9 cellular contexts compared by ENCODE assay signal in the genomic region with DNA sequence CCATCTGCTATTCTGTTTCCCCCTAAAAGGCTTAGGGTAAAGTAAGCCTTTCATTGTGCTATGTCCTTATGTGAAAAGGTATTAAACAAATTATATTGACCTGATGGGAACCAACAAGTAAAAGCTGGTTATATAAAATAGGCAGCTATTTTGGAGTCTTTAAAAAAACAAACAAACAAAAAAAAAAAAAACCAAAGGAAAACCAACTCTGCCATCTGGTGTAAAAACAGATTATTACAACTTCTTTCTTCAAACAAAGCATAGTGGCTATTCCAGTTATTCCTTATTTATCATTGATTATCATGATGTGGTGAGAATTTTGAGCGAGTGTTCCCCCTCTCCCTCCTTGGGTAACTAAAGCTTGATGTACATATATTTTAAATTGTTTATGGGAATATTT.
DNase-seq lines count a peak whose midpoint lies in the region; ATAC-seq, FAIRE-seq and TF ChIP-seq lines count a peak whose summit lies in the region.
"Had no signal": no experiment of that assay in that cellular context is flagged by ENCODE, and none has a peak within 500 bp of the region (broad histone marks: within the 10 kb centered on the region; RNA-seq: fewer than 3 reads in every experiment).

No MANE protein-coding gene starts in this region.

- no peaks in the 10 kb centered on the region for H3K36me3 ChIP-seq in HEK293 (ENCODE audit: control insufficient read depth in 2 of 2, insufficient read depth in 1 of 2, low read length in 2 of 2)
- H3K36me3 ChIP-seq in GM12878 (ENCODE audit: control insufficient read depth in 2 of 2, insufficient read depth in 2 of 2, low read length in 1 of 2): no peaks in the 10 kb centered on the region

- WGBS in GM12878 (ENCODE audit: insufficient coverage, insufficient replicate concordance, low lambda C conversion rate, missing lambda C conversion rate): 0% methylated on average over 1 of the region's 1 CpG

- no peaks in the 10 kb centered on the region for H3K4me1 ChIP-seq in HEK293 (ENCODE audit: control insufficient read depth, insufficient read depth, low read length)
- H3K4me1 ChIP-seq in GM12878 (ENCODE audit: control insufficient read depth, insufficient read depth, low read length): no peaks in the 10 kb centered on the region

- SMC1A ChIA-PET in GM12878 (lab: Charles Lee; ENCODE audit: uncharacterized antibody, unreplicated experiment): interaction anchor here (1.0 to 2.5 kb wide), 4 partner anchors 146 to 176 kb away, joined by 3 to 27 read pairs (median 4); no protein-coding TSS in a partner anchor

- CTCF ChIA-PET in HEK293 (lab: Yijun Ruan, JAX): interaction anchor here (0.7 to 6.3 kb wide), 31 partner anchors 8 to 1060 kb away, joined by 3 to 83 read pairs (median 5); a partner anchor contains a TSS
- CTCF ChIA-PET in GM12878 (lab: Yijun Ruan, JAX): interaction anchor here (0.7 to 7.0 kb wide), 10 partner anchors 16 to 234 kb away, joined by 3 to 95 read pairs (median 4); no protein-coding TSS in a partner anchor

- no peak for TF ChIP-seq EP300 in GM12878 (IDR thresholded peaks at IDR 0.05; ENCODE audit: borderline replicate concordance in 1 of 2, control insufficient read depth in 1 of 2, low read depth in 2 of 2, low read length in 2 of 2)

- FAIRE-seq in GM12878 (lab: Jason Lieb, UNC) (peak; percentile 18), urothelium cell line (lab: Jason Lieb, UNC) (no peak)

- DNase-seq in CD14-positive monocyte (ENCODE audit: low spot score): no peak
- no peak for DNase-seq in GM12878 (ENCODE audit: low read depth, low spot score)
- DNase-seq in medulla oblongata (ENCODE audit: extremely low spot score): peak; percentile 18
- DNase-seq in urothelium cell line (ENCODE audit: low spot score): no peak
- DNase-seq in OCI-M2 (lab: John Stamatoyannopoulos, UW; ENCODE audit: unreplicated experiment): no peak
- no peak for DNase-seq in central memory CD4-positive, alpha-beta T cell

- no peaks in the 10 kb centered on the region for H3K79me2 ChIP-seq in GM12878 (ENCODE audit: control insufficient read depth, insufficient read depth, low read length)

- H3K27ac ChIP-seq in HEK293 (ENCODE audit: extremely low read depth, low read depth, low read length) (no peak overlapping the region), GM12878 (ENCODE audit: control insufficient read depth, insufficient read depth) (no peak overlapping the region)

- H3K4me3 Mint-ChIP-seq in CD14-positive monocyte: no peak overlapping the region
- no peak overlapping the region for H3K4me3 Mint-ChIP-seq in activated T-helper 17 cell treated with anti-CD3 and anti-CD28 coated beads, Interleukin-2, amount 50 U/mL, for 72 hours
- H3K4me3 Mint-ChIP-seq: activated naive CD4-positive, alpha-beta T cell treated with anti-CD3 and anti-CD28 coated beads, Interleukin-2, amount 50 U/mL, for 24 hours had no signal

- H4K20me1 ChIP-seq in GM12878 (ENCODE audit: control insufficient read depth, insufficient read depth): no peaks in the 10 kb centered on the region

- H3K4me3 ChIP-seq in HEK293 (ENCODE audit: low read depth, low read length): no peak overlapping the region
- H3K4me3 ChIP-seq in GM12878: no peak overlapping the region

- BruUV-seq in GM12878 (replicated peaks; lab: Mats Ljungman, UMichigan): no TSS peak

- H2AFZ ChIP-seq in GM12878 (ENCODE audit: control insufficient read depth, low read depth, low read length): no peak overlapping the region

- intact Hi-C loops in CD14-positive monocyte (cut with micrococcal nuclease) (loop anchor here in 1 of 2 donors (2.0 kb wide), 1 partner anchor 150 kb away; no protein-coding TSS in a partner anchor), GM12878 (cut with micrococcal nuclease; ENCODE audit: unreplicated experiment) (loop anchor here (1.0 kb wide), 1 partner anchor 152 kb away; no protein-coding TSS in a partner anchor)

- peaks cover 0 to 10% (median 0%) of the 10 kb centered on the region in 7 donors for H3K9me3 Mint-ChIP-seq in CD14-positive monocyte
- no peaks in the 10 kb centered on the region for H3K9me3 Mint-ChIP-seq in activated T-helper 17 cell treated with anti-CD3 and anti-CD28 coated beads, Interleukin-2, amount 50 U/mL, for 72 hours
- H3K9me3 Mint-ChIP-seq: activated naive CD4-positive, alpha-beta T cell treated with anti-CD3 and anti-CD28 coated beads, Interleukin-2, amount 50 U/mL, for 24 hours had no signal

- no peak for ATAC-seq in GM12878
- ATAC-seq in activated T-helper 17 cell treated with anti-CD3 and anti-CD28 coated beads, Interleukin-2, amount 50 U/mL, for 72 hours (replicated peaks): no peak

- TF ChIP-seq POLR2A in GM12878 (IDR thresholded peaks at IDR 0.05; ENCODE audit: low read depth, low read length): no peak

- no peaks in the 10 kb centered on the region for H3K36me3 Mint-ChIP-seq in CD14-positive monocyte
- no peaks in the 10 kb centered on the region for H3K36me3 Mint-ChIP-seq in activated T-helper 17 cell treated with anti-CD3 and anti-CD28 coated beads, Interleukin-2, amount 50 U/mL, for 72 hours (ENCODE audit: low read depth)
- H3K36me3 Mint-ChIP-seq: activated naive CD4-positive, alpha-beta T cell treated with anti-CD3 and anti-CD28 coated beads, Interleukin-2, amount 50 U/mL, for 24 hours had no signal

- TF ChIP-seq RAD21 in GM12878 (IDR thresholded peaks at IDR 0.05; ENCODE audit: insufficient read depth, low read depth, low read length): peak; percentile 45; the same call in 1 of the 2 replicates

- no peaks in the 10 kb centered on the region for H3K27me3 ChIP-seq in GM12878 (replicated peaks in 1 of 2; ENCODE audit: control insufficient read depth in 2 of 2, insufficient read depth in 2 of 2, low read length in 1 of 2)

- RAD21 ChIA-PET in GM12878 (lab: Charles Lee; ENCODE audit: unreplicated experiment): interaction anchor here (1.0 to 2.2 kb wide), 3 partner anchors 108 to 155 kb away, joined by 3 to 9 read pairs (median 4); no protein-coding TSS in a partner anchor

- in situ Hi-C loops in GM12878 (cut with MboI): loop anchor here (5.0 kb wide), 1 partner anchor 149 kb away; no protein-coding TSS in a partner anchor

- H3K4me2 ChIP-seq in GM12878 (ENCODE audit: control insufficient read depth, insufficient read depth): no peak overlapping the region

- H3K9ac ChIP-seq in GM12878 (ENCODE audit: control insufficient read depth, insufficient read depth, low read length): no peak overlapping the region

- no peaks in the 10 kb centered on the region for H3K9me3 ChIP-seq in HEK293 (ENCODE audit: control insufficient read depth, insufficient read depth, low read depth, low read length)
- no peaks in the 10 kb centered on the region for H3K9me3 ChIP-seq in GM12878 (replicated peaks; ENCODE audit: control insufficient read depth, insufficient read depth, low read length)

- no peak overlapping the region for H3K27ac Mint-ChIP-seq in CD14-positive monocyte
- H3K27ac Mint-ChIP-seq in activated T-helper 17 cell treated with anti-CD3 and anti-CD28 coated beads, Interleukin-2, amount 50 U/mL, for 72 hours: no peak overlapping the region
- H3K27ac Mint-ChIP-seq: activated naive CD4-positive, alpha-beta T cell treated with anti-CD3 and anti-CD28 coated beads, Interleukin-2, amount 50 U/mL, for 24 hours had no signal

- TF ChIP-seq CTCF in CD14-positive monocyte (IDR thresholded peaks at IDR 0.05) (peak; percentile 63), HEK293 (tag by site-specific recombination; IDR thresholded peaks at IDR 0.05) (peak; percentile 56; the same call in 1 of the 2 replicates), GM12878 (IDR thresholded peaks at IDR 0.05 in 2 of 3, conservative IDR thresholded peaks at IDR 0.05 in 1 of 3; ENCODE audit: control insufficient read depth in 2 of 3, extremely low read depth in 1 of 3, insufficient read depth in 1 of 3, low read depth in 3 of 3, low read length in 3 of 3) (peak in 2 of 3 experiments; percentile 31 to 39; a peak in 3 of 6 replicates)

- POLR2A ChIA-PET in HEK293 (lab: Yijun Ruan, JAX) (interaction anchor here (0.6 kb wide), 1 partner anchor 184 kb away, joined by 4 read pairs; a partner anchor contains a TSS), GM12878 (lab: Charles Lee) (interaction anchor here (0.6 kb wide), 2 partner anchors 66 to 156 kb away, joined by 3 read pairs; no protein-coding TSS in a partner anchor)

- peaks cover 7% of the 10 kb centered on the region for H3K4me1 Mint-ChIP-seq in CD14-positive monocyte
- no peaks in the 10 kb centered on the region for H3K4me1 Mint-ChIP-seq in activated T-helper 17 cell treated with anti-CD3 and anti-CD28 coated beads, Interleukin-2, amount 50 U/mL, for 72 hours
- H3K4me1 Mint-ChIP-seq: activated naive CD4-positive, alpha-beta T cell treated with anti-CD3 and anti-CD28 coated beads, Interleukin-2, amount 50 U/mL, for 24 hours had no signal

- H3K27me3 Mint-ChIP-seq in CD14-positive monocyte (ENCODE audit: low read depth in 3 of 3): peaks cover 0 to 2% (median 0%) of the 10 kb centered on the region in 3 donors
- H3K27me3 Mint-ChIP-seq in activated T-helper 17 cell treated with anti-CD3 and anti-CD28 coated beads, Interleukin-2, amount 50 U/mL, for 72 hours: no peaks in the 10 kb centered on the region
- H3K27me3 Mint-ChIP-seq: activated naive CD4-positive, alpha-beta T cell treated with anti-CD3 and anti-CD28 coated beads, Interleukin-2, amount 50 U/mL, for 24 hours had no signal

TF ChIP-seq in HEK293, 187 proteins besides CTCF, POLR2A, EP300 and RAD21 (continues in another document):
- TF ChIP-seq, protein P1, sequence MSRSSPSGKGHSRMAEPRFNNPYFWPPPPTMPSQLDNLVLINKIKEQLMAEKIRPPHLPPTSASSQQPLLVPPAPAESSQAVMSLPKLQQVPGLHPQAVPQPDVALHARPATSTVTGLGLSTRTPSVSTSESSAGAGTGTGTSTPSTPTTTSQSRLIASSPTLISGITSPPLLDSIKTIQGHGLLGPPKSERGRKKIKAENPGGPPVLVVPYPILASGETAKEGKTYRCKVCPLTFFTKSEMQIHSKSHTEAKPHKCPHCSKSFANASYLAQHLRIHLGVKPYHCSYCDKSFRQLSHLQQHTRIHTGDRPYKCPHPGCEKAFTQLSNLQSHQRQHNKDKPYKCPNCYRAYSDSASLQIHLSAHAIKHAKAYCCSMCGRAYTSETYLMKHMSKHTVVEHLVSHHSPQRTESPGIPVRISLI (tag by site-specific recombination; IDR thresholded peaks at IDR 0.05): peak; percentile 71
- no peak for TF ChIP-seq ZNF600 (tag by site-specific recombination; IDR thresholded peaks at IDR 0.05)

TF ChIP-seq in GM12878, 131 proteins besides CTCF, POLR2A, EP300 and RAD21:
- TF ChIP-seq SMC3 (IDR thresholded peaks at IDR 0.05; ENCODE audit: borderline replicate concordance, low read length): peak; percentile 61; the same call in 1 of the 2 replicates
- no peak for TF ChIP-seq STAT1 (conservative IDR thresholded peaks at IDR 0.05)
